In the genomic region with DNA sequence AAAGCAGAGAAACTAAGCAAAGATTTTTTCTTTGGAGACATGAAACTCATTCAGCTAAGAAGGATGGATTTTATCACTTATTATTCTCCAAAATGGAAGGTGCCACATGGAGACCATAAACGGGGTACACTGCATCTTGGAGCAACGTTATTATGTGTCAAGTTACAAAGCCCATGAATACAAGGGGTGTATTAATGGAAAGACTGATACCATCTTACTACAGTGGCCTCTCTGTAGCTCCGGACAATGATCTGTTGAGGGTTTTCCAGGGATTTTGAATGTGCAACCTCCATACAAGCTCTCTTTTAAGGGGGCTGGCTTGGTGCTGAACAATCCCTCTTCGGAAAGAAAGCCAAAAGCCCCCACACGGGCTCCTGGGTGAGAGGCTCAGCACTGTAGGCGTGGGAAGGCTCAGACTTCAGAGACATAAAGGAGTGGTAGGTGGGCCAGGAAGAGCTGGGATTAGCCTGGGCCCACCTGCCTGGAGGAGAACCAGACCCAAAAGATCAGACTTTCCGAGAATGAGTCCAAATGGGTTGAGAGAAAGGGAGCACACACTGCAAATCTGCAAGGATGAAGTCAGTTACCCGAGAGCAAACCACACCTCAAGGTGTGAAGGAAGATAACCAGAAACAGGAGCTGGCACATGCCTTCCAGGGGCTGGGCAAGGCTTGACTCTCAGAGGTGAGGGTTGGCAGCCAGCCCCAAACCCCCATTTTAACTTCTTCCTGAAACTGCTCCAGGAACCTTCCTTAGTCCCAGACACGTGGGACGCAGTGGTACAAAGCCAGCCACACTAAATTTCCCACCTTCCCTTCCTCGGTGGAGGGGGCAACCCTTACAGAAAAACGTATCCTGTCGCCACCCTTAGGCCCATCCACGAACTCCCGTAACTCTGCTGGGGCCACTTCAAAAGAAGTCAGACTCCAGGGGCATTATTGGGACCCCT, we compare ENCODE assay signal across 8 cellular contexts. TPM values are rescaled to one million over a fixed set of nuclear protein-coding genes. Genes with fewer than 3 reads are reported as not detected.
A peak's percentile ranks its signal among the peaks of the same experiment; 100 is the strongest.
DNase-seq lines count a peak whose midpoint lies in the region; ATAC-seq lines count a peak whose summit lies in the region.

No MANE protein-coding gene starts in this region.

- peak overlapping the region; percentile 92 to 98 (median 92) for H3K9ac ChIP-seq in skeletal muscle tissue (ENCODE audit: low read depth in 1 of 3, low read length in 3 of 3)

- CTCF ChIA-PET in activated CD8-positive, alpha-beta T cell treated with anti-CD3 and anti-CD28 coated beads, Interleukin-2, amount 10 ng/mL, durations not matched to agents 7 days and 5 days (lab: Charles Lee), result interaction anchor here (1.1 to 2.0 kb wide), 5 partner anchors 13 to 53 kb away, joined by 5 to 8 read pairs (median 5); no protein-coding TSS in a partner anchor

- H3K4me1 Mint-ChIP-seq in activated CD8-positive, alpha-beta T cell treated with anti-CD3 and anti-CD28 coated beads, Interleukin-2, amount 10 ng/mL, durations not matched to agents 7 days and 5 days (ENCODE audit: low read depth), result peaks cover 89% of the 10 kb centered on the region

- H3K9me3 ChIP-seq in right cardiac atrium (ENCODE audit: control insufficient read depth, low read length), result no peaks in the 10 kb centered on the region
- H3K9me3 ChIP-seq in skeletal muscle tissue (ENCODE audit: control insufficient read depth in 3 of 3, low read length in 3 of 3), result no peaks in the 10 kb centered on the region

- 18% methylated on average over 15 of the region's 15 CpGs for WGBS in right cardiac atrium

- H3K4me3 Mint-ChIP-seq in activated CD8-positive, alpha-beta T cell treated with anti-CD3 and anti-CD28 coated beads, Interleukin-2, amount 10 ng/mL, durations not matched to agents 7 days and 5 days, result peak overlapping the region; percentile 85

- H3K36me3 ChIP-seq in skeletal muscle tissue (ENCODE audit: control insufficient read depth in 3 of 3, insufficient read depth in 3 of 3, low read length in 3 of 3), result no peaks in the 10 kb centered on the region

- peak overlapping the region; percentile 90 for H3K27ac Mint-ChIP-seq in activated CD8-positive, alpha-beta T cell treated with anti-CD3 and anti-CD28 coated beads, Interleukin-2, amount 10 ng/mL, durations not matched to agents 7 days and 5 days

- peak overlapping the region; percentile 85 for H3K4me3 ChIP-seq in right cardiac atrium (ENCODE audit: low read length)
- H3K4me3 ChIP-seq in skeletal muscle tissue (ENCODE audit: low read length in 3 of 3), result peak overlapping the region; percentile 77 to 88 (median 84)

- peak; percentile 14 for ATAC-seq in activated CD8-positive, alpha-beta T cell treated with anti-CD3 and anti-CD28 coated beads, Interleukin-2, amount 10 ng/mL, durations not matched to agents 7 days and 5 days
- no peak for ATAC-seq in right cardiac atrium

- peaks cover 5% of the 10 kb centered on the region for H3K9me3 Mint-ChIP-seq in activated CD8-positive, alpha-beta T cell treated with anti-CD3 and anti-CD28 coated beads, Interleukin-2, amount 10 ng/mL, durations not matched to agents 7 days and 5 days (ENCODE audit: insufficient read depth)

- intact Hi-C loops in right cardiac atrium (cut with DNase I) (no loop called here), posterior vena cava (cut with DNase I) (no loop called here)

- H3K27ac ChIP-seq in right cardiac atrium (ENCODE audit: low read length) (peak overlapping the region; percentile 58), skeletal muscle tissue (ENCODE audit: low read depth, low read length) (peak overlapping the region; percentile 76)

- H3K27me3 ChIP-seq in right cardiac atrium (ENCODE audit: control insufficient read depth, insufficient read depth), result no peaks in the 10 kb centered on the region
- no peaks in the 10 kb centered on the region for H3K27me3 ChIP-seq in skeletal muscle tissue (ENCODE audit: control insufficient read depth in 3 of 3, insufficient read depth in 3 of 3, low read length in 3 of 3)

- peak; percentile 46 for DNase-seq in HT1080 (ENCODE audit: low read depth)
- no peak for DNase-seq in activated CD8-positive, alpha-beta T cell treated with anti-CD3 and anti-CD28 coated beads, Interleukin-2, amount 10 ng/mL, durations not matched to agents 7 days and 5 days
- DNase-seq in right cardiac atrium, result no peak
- DNase-seq in AML-193 (lab: John Stamatoyannopoulos, UW), result no peak
- no peak for DNase-seq in NCI-H2029 (lab: John Stamatoyannopoulos, UW)
- no peak for DNase-seq in KG1 (lab: John Stamatoyannopoulos, UW)
- no peak for DNase-seq in posterior vena cava (ENCODE audit: low spot score)

- no peaks in the 10 kb centered on the region for H3K27me3 Mint-ChIP-seq in activated CD8-positive, alpha-beta T cell treated with anti-CD3 and anti-CD28 coated beads, Interleukin-2, amount 10 ng/mL, durations not matched to agents 7 days and 5 days (ENCODE audit: low read depth)

- H3K36me3 Mint-ChIP-seq in activated CD8-positive, alpha-beta T cell treated with anti-CD3 and anti-CD28 coated beads, Interleukin-2, amount 10 ng/mL, durations not matched to agents 7 days and 5 days (ENCODE audit: low read depth), result peaks cover 25% of the 10 kb centered on the region

- POLR2A ChIA-PET in activated CD8-positive, alpha-beta T cell treated with anti-CD3 and anti-CD28 coated beads, Interleukin-2, amount 10 ng/mL, durations not matched to agents 7 days and 5 days (lab: Charles Lee), result interaction anchor here (0.5 to 1.5 kb wide), 7 partner anchors 11 to 394 kb away, joined by 3 to 8 read pairs (median 4); no protein-coding TSS in a partner anchor

- H3K4me1 ChIP-seq in right cardiac atrium (ENCODE audit: control insufficient read depth, insufficient read depth, low read length) (peaks cover 14% of the 10 kb centered on the region), skeletal muscle tissue (ENCODE audit: control insufficient read depth in 3 of 3, insufficient read depth in 3 of 3, low read length in 3 of 3) (peaks cover 33 to 48% (median 46%) of the 10 kb centered on the region in 3 donors)

RNA-seq across cellular contexts. Expression of a gene that starts 1.5 kb away (rescaled TPM):
- 62.9 and 87.4 TPM in 2 replicates for total RNA-seq in HT1080 (2014; rRNA removed; shearing (Covaris generic))
- 75.8 and 89.1 TPM in 2 replicates for polyA plus RNA-seq in HT1080 (2015; cell fraction: cytosol; rRNA removed)
- 53.5 and 55.6 TPM in 2 replicates for polyA plus RNA-seq in HT1080 (2015; cell fraction: nucleus; rRNA removed)
- total RNA-seq in activated CD8-positive, alpha-beta T cell treated with anti-CD3 and anti-CD28 coated beads, Interleukin-2, amount 10 ng/mL, durations not matched to agents 7 days and 5 days, result 10 to 100 TPM; 24.9 to 26.5 TPM
- total RNA-seq in right cardiac atrium (10 to 100 TPM; 17.9 to 22.2 (median 18.9) TPM), skeletal muscle tissue (11.5 TPM), posterior vena cava (10 to 100 TPM; 18.3 to 22.3 TPM)
- 21.1 TPM for polyA plus RNA-seq in right cardiac atrium

RNA-seq across cellular contexts. Expression of a gene that starts 59.2 kb away (rescaled TPM):
- total RNA-seq in HT1080 (2014; rRNA removed; shearing (Covaris generic)), result 30.1 and 46.1 TPM in 2 replicates
- 18.1 and 19.7 TPM in 2 replicates for polyA plus RNA-seq in HT1080 (2015; cell fraction: cytosol; rRNA removed)
- 106 and 111 TPM in 2 replicates for polyA plus RNA-seq in HT1080 (2015; cell fraction: nucleus; rRNA removed)
- 10 to 100 TPM; 36.2 to 37.4 TPM for total RNA-seq in activated CD8-positive, alpha-beta T cell treated with anti-CD3 and anti-CD28 coated beads, Interleukin-2, amount 10 ng/mL, durations not matched to agents 7 days and 5 days
- total RNA-seq in right cardiac atrium (10 to 100 TPM; 25.0 to 48.7 (median 34.2) TPM), skeletal muscle tissue (6.3 TPM), posterior vena cava (10 to 100 TPM; 12.8 to 19.3 TPM)
- 34.9 TPM for polyA plus RNA-seq in right cardiac atrium
